In genomic region chr1:234957330-234958065, GRCh38 we compare ENCODE assay signal across 9 cellular contexts.
DNase-seq lines count a peak whose midpoint lies in the region; ATAC-seq lines count a peak whose summit lies in the region.
"Had no signal": no experiment of that assay in that cellular context is flagged by ENCODE, and none has a peak within 500 bp of the region (broad histone marks: within the 10 kb centered on the region; RNA-seq: fewer than 3 reads in every experiment).

No MANE protein-coding gene starts in this region.

- no peak overlapping the region for H3K4me3 Mint-ChIP-seq in activated naive CD8-positive, alpha-beta T cell

- H3K4me1 Mint-ChIP-seq in activated naive CD8-positive, alpha-beta T cell (ENCODE audit: low read depth): peaks cover 69% of the 10 kb centered on the region

- no peaks in the 10 kb centered on the region for H3K36me3 ChIP-seq in KOPT-K1 (ENCODE audit: insufficient read depth, low read length)

- no peaks in the 10 kb centered on the region for H3K9me3 Mint-ChIP-seq in activated naive CD8-positive, alpha-beta T cell (ENCODE audit: low read depth)
- H3K9me3 Mint-ChIP-seq: IgD-negative memory B cell had no signal

- intact Hi-C loops in left colon (cut with DNase I, micrococcal nuclease): no loop called here

- no peaks in the 10 kb centered on the region for H3K27me3 Mint-ChIP-seq in activated naive CD8-positive, alpha-beta T cell
- H3K27me3 Mint-ChIP-seq: IgD-negative memory B cell had no signal

- peak overlapping the region; percentile 58 for H3K27ac Mint-ChIP-seq in activated naive CD8-positive, alpha-beta T cell
- H3K27ac Mint-ChIP-seq: IgD-negative memory B cell had no signal

- DNase-seq in COLO668 (lab: John Stamatoyannopoulos, UW; ENCODE audit: unreplicated experiment) (peak; percentile 91), left colon (peak; percentile 68 to 87), ureter (ENCODE audit: low spot score) (peak; percentile 51), T-helper 9 cell (no peak), amniotic stem cell (lab: John Stamatoyannopoulos, UW) (no peak)

- ATAC-seq in left colon (peak; percentile 35), GM21825 (IDR thresholded peaks at IDR 0.05; ENCODE audit: unreplicated experiment) (no peak)

- no peaks in the 10 kb centered on the region for H3K9me3 ChIP-seq in KOPT-K1 (ENCODE audit: insufficient read depth, low read length, poor library complexity, severe bottlenecking)

- no peaks in the 10 kb centered on the region for H3K36me3 Mint-ChIP-seq in activated naive CD8-positive, alpha-beta T cell

- peak overlapping the region; percentile 46 for H3K27ac ChIP-seq in KOPT-K1 (ENCODE audit: low read depth, low read length, poor library complexity, severe bottlenecking)

Comparison
In these comparisons a context has a peak if more than half of its experiments do, and no peak if none do; other contexts are left out.
1. DNase-seq: peak in COLO668 (single experiment), left colon (2 of 2) and ureter (single experiment); none in T-helper 9 cell (single experiment) and amniotic stem cell (single experiment).